ENCODE assay signal across 1 cellular context in the genomic region with DNA sequence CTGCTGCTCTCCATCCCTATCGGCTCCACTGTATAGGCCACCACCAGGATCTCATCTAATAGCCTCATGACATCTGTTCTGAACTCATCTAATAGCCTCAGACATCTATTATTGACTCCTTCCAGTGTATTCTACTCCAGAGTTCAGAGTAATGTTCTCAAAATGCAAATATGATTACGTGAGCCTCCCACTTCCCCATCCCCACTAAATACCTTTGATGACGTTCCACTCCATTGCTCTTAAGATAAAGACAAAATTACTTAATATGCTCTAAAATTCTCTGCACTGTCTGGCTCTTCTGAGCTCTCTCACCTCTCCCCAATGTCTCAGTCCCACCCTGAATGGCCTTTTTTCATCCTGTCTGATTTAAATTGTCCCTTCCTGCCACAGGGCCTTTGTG.
TF ChIP-seq lines count a peak whose summit lies in the region.

No MANE protein-coding gene starts in this region.

TF ChIP-seq in GM12878, 131 proteins besides CTCF, POLR2A, EP300 and RAD21 (continued from another document):
- TF ChIP-seq, protein P1, sequence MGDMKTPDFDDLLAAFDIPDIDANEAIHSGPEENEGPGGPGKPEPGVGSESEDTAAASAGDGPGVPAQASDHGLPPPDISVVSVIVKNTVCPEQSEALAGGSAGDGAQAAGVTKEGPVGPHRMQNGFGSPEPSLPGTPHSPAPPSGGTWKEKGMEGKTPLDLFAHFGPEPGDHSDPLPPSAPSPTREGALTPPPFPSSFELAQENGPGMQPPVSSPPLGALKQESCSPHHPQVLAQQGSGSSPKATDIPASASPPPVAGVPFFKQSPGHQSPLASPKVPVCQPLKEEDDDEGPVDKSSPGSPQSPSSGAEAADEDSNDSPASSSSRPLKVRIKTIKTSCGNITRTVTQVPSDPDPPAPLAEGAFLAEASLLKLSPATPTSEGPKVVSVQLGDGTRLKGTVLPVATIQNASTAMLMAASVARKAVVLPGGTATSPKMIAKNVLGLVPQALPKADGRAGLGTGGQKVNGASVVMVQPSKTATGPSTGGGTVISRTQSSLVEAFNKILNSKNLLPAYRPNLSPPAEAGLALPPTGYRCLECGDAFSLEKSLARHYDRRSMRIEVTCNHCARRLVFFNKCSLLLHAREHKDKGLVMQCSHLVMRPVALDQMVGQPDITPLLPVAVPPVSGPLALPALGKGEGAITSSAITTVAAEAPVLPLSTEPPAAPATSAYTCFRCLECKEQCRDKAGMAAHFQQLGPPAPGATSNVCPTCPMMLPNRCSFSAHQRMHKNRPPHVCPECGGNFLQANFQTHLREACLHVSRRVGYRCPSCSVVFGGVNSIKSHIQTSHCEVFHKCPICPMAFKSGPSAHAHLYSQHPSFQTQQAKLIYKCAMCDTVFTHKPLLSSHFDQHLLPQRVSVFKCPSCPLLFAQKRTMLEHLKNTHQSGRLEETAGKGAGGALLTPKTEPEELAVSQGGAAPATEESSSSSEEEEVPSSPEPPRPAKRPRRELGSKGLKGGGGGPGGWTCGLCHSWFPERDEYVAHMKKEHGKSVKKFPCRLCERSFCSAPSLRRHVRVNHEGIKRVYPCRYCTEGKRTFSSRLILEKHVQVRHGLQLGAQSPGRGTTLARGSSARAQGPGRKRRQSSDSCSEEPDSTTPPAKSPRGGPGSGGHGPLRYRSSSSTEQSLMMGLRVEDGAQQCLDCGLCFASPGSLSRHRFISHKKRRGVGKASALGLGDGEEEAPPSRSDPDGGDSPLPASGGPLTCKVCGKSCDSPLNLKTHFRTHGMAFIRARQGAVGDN (IDR thresholded peaks at IDR 0.05) = no peak
- TF ChIP-seq TCF7 (IDR thresholded peaks at IDR 0.05; ENCODE audit: borderline replicate concordance) (peak; percentile 61; the same call in 1 of the 2 replicates), TBL1XR1 (IDR thresholded peaks at IDR 0.05; ENCODE audit: low read depth, low read length) (no peak), FOXM1 (IDR thresholded peaks at IDR 0.05; ENCODE audit: low read depth, low read length) (no peak), SMAD5 (IDR thresholded peaks at IDR 0.05; ENCODE audit: low read depth) (no peak)
- TF ChIP-seq, protein P2, sequence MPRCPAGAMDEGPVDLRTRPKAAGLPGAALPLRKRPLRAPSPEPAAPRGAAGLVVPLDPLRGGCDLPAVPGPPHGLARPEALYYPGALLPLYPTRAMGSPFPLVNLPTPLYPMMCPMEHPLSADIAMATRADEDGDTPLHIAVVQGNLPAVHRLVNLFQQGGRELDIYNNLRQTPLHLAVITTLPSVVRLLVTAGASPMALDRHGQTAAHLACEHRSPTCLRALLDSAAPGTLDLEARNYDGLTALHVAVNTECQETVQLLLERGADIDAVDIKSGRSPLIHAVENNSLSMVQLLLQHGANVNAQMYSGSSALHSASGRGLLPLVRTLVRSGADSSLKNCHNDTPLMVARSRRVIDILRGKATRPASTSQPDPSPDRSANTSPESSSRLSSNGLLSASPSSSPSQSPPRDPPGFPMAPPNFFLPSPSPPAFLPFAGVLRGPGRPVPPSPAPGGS (IDR thresholded peaks at IDR 0.05; ENCODE audit: borderline replicate concordance, insufficient read depth, low read depth, low read length, poor library complexity, severe bottlenecking) = no peak
